ENCODE assay signal across 6 cellular contexts in genomic region chr11:4727171-4727570, GRCh38. TPM values are rescaled to one million over a fixed set of nuclear protein-coding genes. Genes with fewer than 3 reads are reported as not detected.
"Had no signal": no experiment of that assay in that cellular context is flagged by ENCODE, and none has a peak within 500 bp of the region (broad histone marks: within the 10 kb centered on the region; RNA-seq: fewer than 3 reads in every experiment).

No MANE protein-coding gene starts in this region.

- H3K4me3 ChIP-seq: GM23338 had no signal

- DNase-seq: H9, HCEC 1CT, KBM-7 had no signal

- ATAC-seq: GM23338 had no signal

RNA-seq across cellular contexts. Expression of gene MMP26, which starts 22.6 kb away (rescaled TPM):
- total RNA-seq: GM23338, H1, H9, HT-29 had no signal

RNA-seq across cellular contexts. Expression of gene OR51E2, which starts 29.5 kb away (rescaled TPM):
- total RNA-seq: GM23338, H1, H9 had no signal

RNA-seq across cellular contexts. Expression of gene OR51F1, which starts 42.6 kb away (rescaled TPM):
- total RNA-seq: GM23338, H1, H9, HT-29 had no signal
